In genomic region chr11:92329644-92330043, GRCh38 we compare ENCODE assay signal across 1 cellular context.
TF ChIP-seq lines count a peak whose summit lies in the region.

No MANE protein-coding gene starts in this region.

TF ChIP-seq in H1, 55 proteins besides CTCF, POLR2A, EP300 and RAD21 (continued from another document):
- TF ChIP-seq USF2 (IDR thresholded peaks at IDR 0.05; ENCODE audit: low read length), result no peak
- TF ChIP-seq TCF12 (IDR thresholded peaks at IDR 0.05; ENCODE audit: low read depth, low read length), result no peak
